Comparison of ENCODE assay signal across 34 cellular contexts in genomic region chr2:38480617-38481016, GRCh38.
"Had no signal": no experiment of that assay in that cellular context is flagged by ENCODE, and none has a peak within 500 bp of the region (broad histone marks: within the 10 kb centered on the region; RNA-seq: fewer than 3 reads in every experiment).

No MANE protein-coding gene starts in this region.

- H3K9ac ChIP-seq: KMS-11 had no signal

- H3K27ac ChIP-seq: KMS-11 had no signal

- H3K4me2 ChIP-seq: KMS-11 had no signal

- DNase-seq: Karpas-422, Kasumi-1, MG63, MM.1S, MV-4-11, NCI-H1048, NCI-H1092, NCI-H1092 treated with DMSO at 0.1 percent for 48 hours, NCI-H1105, NCI-H1105 treated with DMSO at 0.1 percent for 48 hours, NCI-H1417, NCI-H1417 treated with DMSO at 0.1 percent for 48 hours, NCI-H1436, NCI-H1436 treated with DMSO at 0.1 percent for 48 hours, NCI-H146, NCI-H1694, NCI-H1694 treated with DMSO at 0.1 percent for 48 hours, NCI-H187, NCI-H187 treated with DMSO at 0.1 percent for 48 hours, NCI-H1930, NCI-H2029, NCI-H2029 treated with DMSO at 0.1 percent for 48 hours, NCI-H2081, NCI-H2081 treated with DMSO at 0.1 percent for 48 hours, NCI-H2107, NCI-H2171, NCI-H2171 treated with DMSO at 0.1 percent for 48 hours, NCI-H2227 treated with DMSO at 0.1 percent for 48 hours, NCI-H226, NCI-H345, NCI-H446, NCI-H446 treated with DMSO at 0.1 percent for 48 hours, NCI-H510A had no signal

- H3K9me3 ChIP-seq: MG63 had no signal

- H3K4me3 ChIP-seq: MG63 had no signal

- H3K36me3 ChIP-seq: MG63 had no signal
